Comparison of ENCODE assay signal across 9 cellular contexts in genomic region chr1:1208713-1209433, GRCh38. TPM values are rescaled to one million over a fixed set of nuclear protein-coding genes. Genes with fewer than 3 reads are reported as not detected.
DNase-seq lines count a peak whose midpoint lies in the region; ATAC-seq and TF ChIP-seq lines count a peak whose summit lies in the region.
"Had no signal": no experiment of that assay in that cellular context is flagged by ENCODE, and none has a peak within 500 bp of the region (broad histone marks: within the 10 kb centered on the region; RNA-seq: fewer than 3 reads in every experiment).

No MANE protein-coding gene starts in this region.

- no peaks in the 10 kb centered on the region for H3K9me3 ChIP-seq in CD4-positive, alpha-beta T cell (ENCODE audit: control insufficient read depth, low read length)
- H3K9me3 ChIP-seq in naive thymus-derived CD4-positive, alpha-beta T cell (ENCODE audit: control insufficient read depth in 2 of 3, low read length in 3 of 3) = no peaks in the 10 kb centered on the region

- peaks cover 19% of the 10 kb centered on the region for H3K4me1 Mint-ChIP-seq in CD4-positive, alpha-beta T cell (ENCODE audit: low read depth)
- H3K4me1 Mint-ChIP-seq in activated T-helper 2 cell treated with anti-CD3 and anti-CD28 coated beads, Interferon-gamma antibody, Interleukin-2, Interleukin-4, amounts not matched to agents 10 μg/mL and 5 μg/mL and 100 μg/mL, durations not matched to agents 14 hours and 24 hours and 36 hours (ENCODE audit: low read depth) = peaks cover 19% of the 10 kb centered on the region
- H3K4me1 Mint-ChIP-seq in naive thymus-derived CD4-positive, alpha-beta T cell = peaks cover 6 to 29% (median 14%) of the 10 kb centered on the region in 7 donors

- no peaks in the 10 kb centered on the region for H3K27me3 ChIP-seq in CD4-positive, alpha-beta T cell (ENCODE audit: control insufficient read depth, insufficient read depth, low read length)
- H3K27me3 ChIP-seq in naive thymus-derived CD4-positive, alpha-beta T cell (ENCODE audit: control insufficient read depth in 2 of 2, insufficient read depth in 2 of 2, low read length in 2 of 2) = no peaks in the 10 kb centered on the region

- no peak for TF ChIP-seq CTCF in CD4-positive, alpha-beta T cell (IDR thresholded peaks at IDR 0.05)

- H3K36me3 Mint-ChIP-seq in CD4-positive, alpha-beta T cell (ENCODE audit: low read depth) = no peaks in the 10 kb centered on the region
- peaks cover 35% of the 10 kb centered on the region for H3K36me3 Mint-ChIP-seq in activated T-helper 2 cell treated with anti-CD3 and anti-CD28 coated beads, Interferon-gamma antibody, Interleukin-2, Interleukin-4, amounts not matched to agents 10 μg/mL and 5 μg/mL and 100 μg/mL, durations not matched to agents 14 hours and 24 hours and 36 hours (ENCODE audit: low read depth)
- peaks cover 0 to 3% (median 0%) of the 10 kb centered on the region in 5 donors for H3K36me3 Mint-ChIP-seq in naive thymus-derived CD4-positive, alpha-beta T cell

- peak in 4 of 10 experiments; percentile 11 to 47 (median 42) for DNase-seq in CD4-positive, alpha-beta T cell
- DNase-seq in MV-4-11 (lab: John Stamatoyannopoulos, UW) = peak; percentile 22
- DNase-seq in activated T-helper 2 cell treated with anti-CD3 and anti-CD28 coated beads, Interferon-gamma antibody, Interleukin-2, Interleukin-4, amounts not matched to agents 10 μg/mL and 5 μg/mL and 100 μg/mL, durations not matched to agents 14 hours and 24 hours and 36 hours (ENCODE audit: low spot score) = no peak
- DNase-seq in naive thymus-derived CD4-positive, alpha-beta T cell = peak in 2 of 9 donors; percentile 14 to 69
- DNase-seq in NCI-H226 = no peak
- no peak for DNase-seq in caudate nucleus (lab: John Stamatoyannopoulos, UW)

- CTCF ChIA-PET in CD4-positive, alpha-beta T cell (lab: Charles Lee) = interaction anchor here (0.5 kb wide), 1 partner anchor 21 kb away, joined by 3 read pairs; no protein-coding TSS in a partner anchor
- CTCF ChIA-PET in naive thymus-derived CD4-positive, alpha-beta T cell (lab: Charles Lee) = no interaction called here

- no peaks in the 10 kb centered on the region for H3K9me3 Mint-ChIP-seq in CD4-positive, alpha-beta T cell
- no peaks in the 10 kb centered on the region for H3K9me3 Mint-ChIP-seq in activated T-helper 2 cell treated with anti-CD3 and anti-CD28 coated beads, Interferon-gamma antibody, Interleukin-2, Interleukin-4, amounts not matched to agents 10 μg/mL and 5 μg/mL and 100 μg/mL, durations not matched to agents 14 hours and 24 hours and 36 hours
- H3K9me3 Mint-ChIP-seq in naive thymus-derived CD4-positive, alpha-beta T cell = peaks cover 0 to 2% (median 0%) of the 10 kb centered on the region in 11 donors

- H3K27ac Mint-ChIP-seq in CD4-positive, alpha-beta T cell = peak overlapping the region; percentile 88
- H3K27ac Mint-ChIP-seq in activated T-helper 2 cell treated with anti-CD3 and anti-CD28 coated beads, Interferon-gamma antibody, Interleukin-2, Interleukin-4, amounts not matched to agents 10 μg/mL and 5 μg/mL and 100 μg/mL, durations not matched to agents 14 hours and 24 hours and 36 hours = peak overlapping the region; percentile 97
- peak overlapping the region in 1 of 9 donors; percentile 96 for H3K27ac Mint-ChIP-seq in naive thymus-derived CD4-positive, alpha-beta T cell

- no peak overlapping the region for H3K4me3 ChIP-seq in naive thymus-derived CD4-positive, alpha-beta T cell (ENCODE audit: low read length)

- peaks cover 18 to 21% of the 10 kb centered on the region in 2 donors for H3K4me1 ChIP-seq in naive thymus-derived CD4-positive, alpha-beta T cell (ENCODE audit: control insufficient read depth in 2 of 2, insufficient read depth in 2 of 2, low read length in 2 of 2)

- POLR2A ChIA-PET in CD4-positive, alpha-beta T cell (lab: Charles Lee) = interaction anchor here (0.7 to 1.8 kb wide), 2 partner anchors 8 to 39 kb away, joined by 3 to 8 read pairs; no protein-coding TSS in a partner anchor
- POLR2A ChIA-PET in naive thymus-derived CD4-positive, alpha-beta T cell (lab: Charles Lee) = interaction anchor here (1.0 kb wide), 1 partner anchor 13 kb away, joined by 3 read pairs; no protein-coding TSS in a partner anchor

- peak overlapping the region; percentile 79 for H3K4me3 Mint-ChIP-seq in CD4-positive, alpha-beta T cell
- peak overlapping the region; percentile 83 for H3K4me3 Mint-ChIP-seq in activated T-helper 2 cell treated with anti-CD3 and anti-CD28 coated beads, Interferon-gamma antibody, Interleukin-2, Interleukin-4, amounts not matched to agents 10 μg/mL and 5 μg/mL and 100 μg/mL, durations not matched to agents 14 hours and 24 hours and 36 hours (ENCODE audit: low read depth)
- peak overlapping the region; percentile 59 to 90 (median 78) for H3K4me3 Mint-ChIP-seq in naive thymus-derived CD4-positive, alpha-beta T cell

- intact Hi-C loops in CD4-positive, alpha-beta T cell (cut with DNase I, micrococcal nuclease) = loop anchor here in 1 of 2 experiments (5.0 kb wide), 1 partner anchor 52 kb away; no protein-coding TSS in a partner anchor
- intact Hi-C loops in activated T-helper 2 cell treated with anti-CD3 and anti-CD28 coated beads, Interferon-gamma antibody, Interleukin-2, Interleukin-4, amounts not matched to agents 10 μg/mL and 5 μg/mL and 100 μg/mL, durations not matched to agents 14 hours and 24 hours and 36 hours (cut with micrococcal nuclease) = loop anchor here (2.0 to 10.0 kb wide), 4 partner anchors 64 to 194 kb away; partner anchors contain the start of genes C1orf159, ISG15 and UBE2J2
- intact Hi-C loops in naive thymus-derived CD4-positive, alpha-beta T cell (cut with micrococcal nuclease) = loop anchor here in 1 of 2 donors (1.0 to 5.0 kb wide), 3 partner anchors 37 to 72 kb away; partner anchors contain the start of gene TTLL10

- H3K27me3 Mint-ChIP-seq in CD4-positive, alpha-beta T cell = no peaks in the 10 kb centered on the region
- H3K27me3 Mint-ChIP-seq in activated T-helper 2 cell treated with anti-CD3 and anti-CD28 coated beads, Interferon-gamma antibody, Interleukin-2, Interleukin-4, amounts not matched to agents 10 μg/mL and 5 μg/mL and 100 μg/mL, durations not matched to agents 14 hours and 24 hours and 36 hours (ENCODE audit: low read depth) = no peaks in the 10 kb centered on the region
- H3K27me3 Mint-ChIP-seq in naive thymus-derived CD4-positive, alpha-beta T cell = no peaks in the 10 kb centered on the region

- H3K27ac ChIP-seq in CD4-positive, alpha-beta T cell (ENCODE audit: low read depth, low read length) = peak overlapping the region; percentile 21
- no peak overlapping the region for H3K27ac ChIP-seq in naive thymus-derived CD4-positive, alpha-beta T cell (ENCODE audit: low read depth, low read length)
- no peak overlapping the region for H3K27ac ChIP-seq in caudate nucleus (ENCODE audit: low read depth, low read length)

- peak; percentile 25 for ATAC-seq in CD4-positive, alpha-beta T cell (ENCODE audit: poor library complexity)
- ATAC-seq in naive thymus-derived CD4-positive, alpha-beta T cell = peak; percentile 39
- ATAC-seq in GM19452 (IDR thresholded peaks at IDR 0.05; ENCODE audit: unreplicated experiment) (no peak), HG03135 (IDR thresholded peaks at IDR 0.05; ENCODE audit: unreplicated experiment) (no peak)

- no peaks in the 10 kb centered on the region for H3K36me3 ChIP-seq in naive thymus-derived CD4-positive, alpha-beta T cell (ENCODE audit: control insufficient read depth in 2 of 3, insufficient read depth in 3 of 3, low read length in 3 of 3)

RNA-seq across cellular contexts. Expression of gene TNFRSF18, which starts 2.5 kb away (rescaled TPM):
- total RNA-seq in CD4-positive, alpha-beta T cell = 10 to 100 TPM; 14.8 to 17.8 TPM
- 219 and 231 TPM in 2 replicates for total RNA-seq in activated T-helper 2 cell treated with anti-CD3 and anti-CD28 coated beads, Interferon-gamma antibody, Interleukin-2, Interleukin-4, amounts not matched to agents 10 μg/mL and 5 μg/mL and 100 μg/mL, durations not matched to agents 14 hours and 24 hours and 36 hours
- total RNA-seq in naive thymus-derived CD4-positive, alpha-beta T cell = 10 to 100 TPM in 2 of 5 experiments, 1 to 10 TPM in 1, not detected in 2; 2.6 to 81.7 (median 12.6) TPM
- polyA plus RNA-seq in naive thymus-derived CD4-positive, alpha-beta T cell = under 1 TPM in 1 of 2 donors, not detected in 1; 0.32 TPM

RNA-seq across cellular contexts. Expression of gene TNFRSF4, which starts 5.1 kb away (rescaled TPM):
- total RNA-seq in CD4-positive, alpha-beta T cell = 10 to 100 TPM; 27.6 to 28.6 TPM
- total RNA-seq in activated T-helper 2 cell treated with anti-CD3 and anti-CD28 coated beads, Interferon-gamma antibody, Interleukin-2, Interleukin-4, amounts not matched to agents 10 μg/mL and 5 μg/mL and 100 μg/mL, durations not matched to agents 14 hours and 24 hours and 36 hours = 441 and 458 TPM in 2 replicates
- 100 to 1,000 TPM in 1 of 5 experiments, 10 to 100 TPM in 1, 1 to 10 TPM in 2, under 1 TPM in 1; 0.49 to 192 (median 7.8) TPM for total RNA-seq in naive thymus-derived CD4-positive, alpha-beta T cell
- 1 to 10 TPM; 1.4 to 1.5 TPM for polyA plus RNA-seq in naive thymus-derived CD4-positive, alpha-beta T cell
- polyA plus RNA-seq: keratinocyte had no signal

RNA-seq across cellular contexts. Expression of gene SDF4, which starts 22.9 kb away (rescaled TPM):
- total RNA-seq in CD4-positive, alpha-beta T cell = 10 to 100 TPM; 66.3 to 71.0 TPM
- total RNA-seq in activated T-helper 2 cell treated with anti-CD3 and anti-CD28 coated beads, Interferon-gamma antibody, Interleukin-2, Interleukin-4, amounts not matched to agents 10 μg/mL and 5 μg/mL and 100 μg/mL, durations not matched to agents 14 hours and 24 hours and 36 hours = 161 and 164 TPM in 2 replicates
- total RNA-seq in naive thymus-derived CD4-positive, alpha-beta T cell = 100 to 1,000 TPM in 4 of 5 experiments, 10 to 100 TPM in 1; 75.8 to 124 (median 110) TPM
- polyA plus RNA-seq in naive thymus-derived CD4-positive, alpha-beta T cell = 10 to 100 TPM; 74.8 to 90.7 TPM

RNA-seq across cellular contexts. Expression of gene B3GALT6, which starts 23.2 kb away (rescaled TPM):
- total RNA-seq in CD4-positive, alpha-beta T cell = 1 to 10 TPM; 4.9 to 5.1 TPM
- 34.6 and 35.8 TPM in 2 replicates for total RNA-seq in activated T-helper 2 cell treated with anti-CD3 and anti-CD28 coated beads, Interferon-gamma antibody, Interleukin-2, Interleukin-4, amounts not matched to agents 10 μg/mL and 5 μg/mL and 100 μg/mL, durations not matched to agents 14 hours and 24 hours and 36 hours
- total RNA-seq in naive thymus-derived CD4-positive, alpha-beta T cell = 10 to 100 TPM; 10.9 to 29.0 (median 22.8) TPM
- polyA plus RNA-seq in naive thymus-derived CD4-positive, alpha-beta T cell = 10 to 100 TPM in 1 of 2 donors, 1 to 10 TPM in 1; 7.2 to 12.7 TPM

RNA-seq across cellular contexts. Expression of gene TTLL10, which starts 35.2 kb away (rescaled TPM):
- total RNA-seq in CD4-positive, alpha-beta T cell = under 1 TPM; 0.11 to 0.59 TPM
- total RNA-seq in activated T-helper 2 cell treated with anti-CD3 and anti-CD28 coated beads, Interferon-gamma antibody, Interleukin-2, Interleukin-4, amounts not matched to agents 10 μg/mL and 5 μg/mL and 100 μg/mL, durations not matched to agents 14 hours and 24 hours and 36 hours = not detected in 2 replicates
- total RNA-seq in naive thymus-derived CD4-positive, alpha-beta T cell = under 1 TPM in 2 of 5 experiments, not detected in 3; 0.58 to 0.80 TPM
- not detected for polyA plus RNA-seq in naive thymus-derived CD4-positive, alpha-beta T cell
- polyA plus RNA-seq: keratinocyte had no signal

Comparison
In these comparisons a context has a peak if more than half of its experiments do, and no peak if none do; other contexts are left out.
1. ATAC-seq: peak in CD4-positive, alpha-beta T cell (single experiment) and naive thymus-derived CD4-positive, alpha-beta T cell (single experiment); none in GM19452 (single experiment) and HG03135 (single experiment).
2. Peak in every context shown above with its lines, with median percentiles within 50 percentile points of each other: H3K4me3 Mint-ChIP-seq.